In genomic region chr6:132888701-132889100, GRCh38 we compare ENCODE assay signal across 14 cellular contexts.
"Had no signal": no experiment of that assay in that cellular context is flagged by ENCODE, and none has a peak within 500 bp of the region (broad histone marks: within the 10 kb centered on the region; RNA-seq: fewer than 3 reads in every experiment).

No MANE protein-coding gene starts in this region.

- H3K36me3 ChIP-seq: esophagus squamous epithelium, gastrocnemius medialis, heart right ventricle, left lung, upper lobe of left lung had no signal

- H3K9me3 ChIP-seq: esophagus squamous epithelium, gastrocnemius medialis, left lung, upper lobe of left lung had no signal

- H3K27me3 Mint-ChIP-seq: activated CD4-positive, alpha-beta T cell treated with anti-CD3 and anti-CD28 coated beads, Interleukin-2, amount 10 ng/mL, durations not matched to agents 7 days and 5 days; stimulated activated naive CD8-positive, alpha-beta T cell treated with anti-CD3 and anti-CD28 coated beads, Interleukin-15, Interleukin-2, amounts not matched to agents 100 ng/mL and 50 ng/mL, for 24 hours had no signal

- H3K27ac Mint-ChIP-seq: activated CD4-positive, alpha-beta T cell treated with anti-CD3 and anti-CD28 coated beads, Interleukin-2, amount 10 ng/mL, durations not matched to agents 7 days and 5 days; nephron; stimulated activated naive CD8-positive, alpha-beta T cell treated with anti-CD3 and anti-CD28 coated beads, Interleukin-15, Interleukin-2, amounts not matched to agents 100 ng/mL and 50 ng/mL, for 24 hours; T-helper 17 cell had no signal

- H3K4me1 ChIP-seq: esophagus squamous epithelium, gastrocnemius medialis, heart right ventricle, left lung, upper lobe of left lung had no signal

- H3K27me3 ChIP-seq: esophagus squamous epithelium, gastrocnemius medialis, heart right ventricle, left lung, upper lobe of left lung had no signal

- DNase-seq: activated CD4-positive, alpha-beta T cell treated with anti-CD3 and anti-CD28 coated beads, Interleukin-2, amount 10 ng/mL, durations not matched to agents 7 days and 5 days; activated CD4-positive, CD25-positive, alpha-beta regulatory T cell; activated naive CD4-positive, alpha-beta T cell treated with anti-CD3 and anti-CD28 coated beads, Interleukin-2, amount 50 U/mL, for 16 hours; esophagus squamous epithelium; gastrocnemius medialis; heart right ventricle; left lung; mesenchymal stem cell; stimulated activated CD4-positive, alpha-beta T cell treated with anti-CD3 and anti-CD28 coated beads, Interleukin-4, amount 100 ng/mL, for 1 hour; stimulated activated CD8-positive, alpha-beta memory T cell treated with anti-CD3 and anti-CD28 coated beads, Interleukin-4, amount 100 ng/mL, for 48 hours; T-helper 17 cell; upper lobe of left lung had no signal

- ATAC-seq: gastrocnemius medialis, heart right ventricle, left lung, T-helper 17 cell had no signal

- H3K4me3 Mint-ChIP-seq: activated CD4-positive, alpha-beta T cell treated with anti-CD3 and anti-CD28 coated beads, Interleukin-2, amount 10 ng/mL, durations not matched to agents 7 days and 5 days; nephron; stimulated activated naive CD8-positive, alpha-beta T cell treated with anti-CD3 and anti-CD28 coated beads, Interleukin-15, Interleukin-2, amounts not matched to agents 100 ng/mL and 50 ng/mL, for 24 hours; T-helper 17 cell had no signal

- H3K4me3 ChIP-seq: esophagus squamous epithelium, gastrocnemius medialis, heart right ventricle, left lung, upper lobe of left lung had no signal

- H3K4me1 Mint-ChIP-seq: nephron had no signal

- H3K9me3 Mint-ChIP-seq: activated CD4-positive, alpha-beta T cell treated with anti-CD3 and anti-CD28 coated beads, Interleukin-2, amount 10 ng/mL, durations not matched to agents 7 days and 5 days; stimulated activated naive CD8-positive, alpha-beta T cell treated with anti-CD3 and anti-CD28 coated beads, Interleukin-15, Interleukin-2, amounts not matched to agents 100 ng/mL and 50 ng/mL, for 24 hours had no signal

- H3K27ac ChIP-seq: esophagus squamous epithelium, gastrocnemius medialis, heart right ventricle, left lung, upper lobe of left lung had no signal
